In the genomic region with DNA sequence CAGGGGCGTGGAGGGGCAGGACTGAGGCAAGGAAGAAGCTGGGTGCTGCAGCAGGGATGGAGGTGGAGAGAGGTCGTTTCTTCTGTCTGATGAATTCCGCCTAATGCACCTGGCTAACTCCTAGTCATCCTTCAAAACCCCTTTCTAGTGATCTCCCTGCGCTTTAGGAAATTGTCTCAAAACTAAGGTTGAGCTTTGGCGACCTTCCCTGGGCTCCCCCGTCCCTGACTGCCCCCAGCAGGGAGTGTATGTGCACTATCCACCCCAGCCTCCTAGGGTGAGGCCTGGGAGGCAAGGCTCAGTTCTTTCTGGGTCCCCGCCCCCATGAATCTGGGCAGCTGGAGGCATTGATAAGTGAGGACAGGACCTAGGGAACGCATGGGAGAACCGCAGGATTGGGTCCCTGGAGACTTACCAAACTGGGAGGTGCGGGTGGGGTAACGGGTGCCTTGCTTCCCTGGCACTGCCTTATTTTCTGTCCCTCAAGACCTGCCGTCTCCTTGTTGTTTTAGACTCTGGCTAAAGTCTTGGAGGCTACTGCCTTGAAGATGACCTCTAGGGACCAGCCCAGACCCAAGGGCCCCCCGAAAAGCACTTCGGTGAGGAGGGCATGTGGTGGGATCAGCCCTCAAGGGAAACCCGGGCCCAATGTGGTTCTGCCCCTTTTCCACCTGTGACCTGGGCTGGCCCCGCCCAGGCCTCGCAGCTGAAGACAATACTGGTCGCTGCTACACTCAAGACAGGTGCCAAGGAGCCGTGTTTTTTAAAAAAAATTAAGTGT, we compare ENCODE assay signal across 9 cellular contexts. TPM values are rescaled to one million over a fixed set of nuclear protein-coding genes. Genes with fewer than 3 reads are reported as not detected.
DNase-seq lines count a peak whose midpoint lies in the region; ATAC-seq and TF ChIP-seq lines count a peak whose summit lies in the region.
"Had no signal": no experiment of that assay in that cellular context is flagged by ENCODE, and none has a peak within 500 bp of the region (broad histone marks: within the 10 kb centered on the region; RNA-seq: fewer than 3 reads in every experiment).

No MANE protein-coding gene starts in this region.

- no peak for TF ChIP-seq CTCF in MCF 10A (IDR thresholded peaks at IDR 0.05; ENCODE audit: unreplicated experiment)
- TF ChIP-seq CTCF in neural progenitor cell (IDR thresholded peaks at IDR 0.05), result no peak

- intact Hi-C loops in MCF 10A (cut with micrococcal nuclease), result loop anchor here (10.0 kb wide), 1 partner anchor 57 kb away; no protein-coding TSS in a partner anchor

- POLR2A ChIA-PET in CD8-positive, alpha-beta memory T cell (lab: Charles Lee), result interaction anchor here (1.3 to 2.0 kb wide), 2 partner anchors 58 to 75 kb away, joined by 3 to 9 read pairs; no protein-coding TSS in a partner anchor
- POLR2A ChIA-PET in MCF 10A (lab: Yijun Ruan, JAX), result interaction anchor here (0.6 to 2.9 kb wide), 8 partner anchors 13 to 207 kb away, joined by 3 to 14 read pairs (median 4); a partner anchor contains a TSS

- no peak for ATAC-seq in HG02763 (IDR thresholded peaks at IDR 0.05; ENCODE audit: unreplicated experiment)
- ATAC-seq in GM19023 (IDR thresholded peaks at IDR 0.05; ENCODE audit: unreplicated experiment), result no peak
- ATAC-seq in HG03469 (IDR thresholded peaks at IDR 0.05; ENCODE audit: unreplicated experiment), result no peak

- H3K4me2 ChIP-seq in neural progenitor cell, result peak overlapping the region; percentile 53

- H3K27me3 ChIP-seq in CD8-positive, alpha-beta memory T cell (ENCODE audit: insufficient read depth, low read length, poor library complexity, severe bottlenecking), result no peaks in the 10 kb centered on the region
- H3K27me3 ChIP-seq in HUES6 (ENCODE audit: control insufficient read depth, insufficient read depth, low read length), result peaks cover 88% of the 10 kb centered on the region
- H3K27me3 ChIP-seq in neural progenitor cell, result peaks cover 98% of the 10 kb centered on the region

- peaks cover 18 to 19% of the 10 kb centered on the region in 2 donors for H3K27me3 Mint-ChIP-seq in CD8-positive, alpha-beta memory T cell
- no peaks in the 10 kb centered on the region for H3K27me3 Mint-ChIP-seq in MCF 10A (ENCODE audit: insufficient read depth, unreplicated experiment)
- peaks cover 74% of the 10 kb centered on the region for H3K27me3 Mint-ChIP-seq in neural progenitor cell (ENCODE audit: insufficient read depth, low read depth)

- no peak for DNase-seq in CD8-positive, alpha-beta memory T cell
- DNase-seq in MCF 10A (ENCODE audit: unreplicated experiment), result peak; percentile 23
- DNase-seq in neural progenitor cell (ENCODE audit: low spot score), result peak; percentile 23
- no peak for DNase-seq in C1 segment of cervical spinal cord (lab: John Stamatoyannopoulos, UW)

- no peaks in the 10 kb centered on the region for H3K36me3 ChIP-seq in CD8-positive, alpha-beta memory T cell (ENCODE audit: insufficient read depth, low read length)
- H3K36me3 ChIP-seq in HUES6 (ENCODE audit: control insufficient read depth, insufficient read depth, low read length) (no peaks in the 10 kb centered on the region), neural progenitor cell (no peaks in the 10 kb centered on the region)

- no peaks in the 10 kb centered on the region for H3K79me2 ChIP-seq in neural progenitor cell (ENCODE audit: low read depth)

- H2AFZ ChIP-seq in neural progenitor cell (replicated peaks), result no peak overlapping the region

- H3K27ac Mint-ChIP-seq in CD8-positive, alpha-beta memory T cell, result peak overlapping the region in 2 of 8 donors; percentile 51 to 52
- H3K27ac Mint-ChIP-seq in MCF 10A (ENCODE audit: low read depth, unreplicated experiment) (no peak overlapping the region), neural progenitor cell (no peak overlapping the region)

- H3K9me3 Mint-ChIP-seq in CD8-positive, alpha-beta memory T cell, result no peaks in the 10 kb centered on the region
- H3K9me3 Mint-ChIP-seq in MCF 10A (ENCODE audit: unreplicated experiment) (no peaks in the 10 kb centered on the region), neural progenitor cell (peaks cover 3% of the 10 kb centered on the region)

- H3K4me1 ChIP-seq in CD8-positive, alpha-beta memory T cell (ENCODE audit: insufficient read depth, low read length), result peaks cover 9% of the 10 kb centered on the region
- H3K4me1 ChIP-seq in HUES6 (ENCODE audit: control insufficient read depth, insufficient read depth, low read length) (peaks cover 20% of the 10 kb centered on the region), neural progenitor cell (peaks cover 15% of the 10 kb centered on the region)

- H3K4me3 ChIP-seq in CD8-positive, alpha-beta memory T cell (ENCODE audit: low read length), result no peak overlapping the region
- H3K4me3 ChIP-seq in HUES6 (ENCODE audit: low read depth, low read length) (peak overlapping the region; percentile 48), neural progenitor cell (peak overlapping the region; percentile 17)

- no peak overlapping the region for H3K9ac ChIP-seq in HUES6 (ENCODE audit: low read length)
- no peak overlapping the region for H3K9ac ChIP-seq in neural progenitor cell

- BruUV-seq in MCF 10A (replicated peaks; lab: Mats Ljungman, UMichigan), result no TSS peak

- H3F3A ChIP-seq in neural progenitor cell (ENCODE audit: low read depth), result peaks cover 17% of the 10 kb centered on the region

- no peaks in the 10 kb centered on the region for H3K9me3 ChIP-seq in CD8-positive, alpha-beta memory T cell (ENCODE audit: low read length)
- H3K9me3 ChIP-seq in HUES6 (ENCODE audit: control insufficient read depth, insufficient read depth, low read depth, low read length) (no peaks in the 10 kb centered on the region), neural progenitor cell (ENCODE audit: low read depth) (no peaks in the 10 kb centered on the region)

- H3K36me3 Mint-ChIP-seq in CD8-positive, alpha-beta memory T cell, result peaks cover 0 to 2% (median 0%) of the 10 kb centered on the region in 3 donors
- no peaks in the 10 kb centered on the region for H3K36me3 Mint-ChIP-seq in MCF 10A (ENCODE audit: insufficient read depth, unreplicated experiment)
- no peaks in the 10 kb centered on the region for H3K36me3 Mint-ChIP-seq in neural progenitor cell

- peaks cover 15 to 20% (median 16%) of the 10 kb centered on the region in 3 donors for H3K4me1 Mint-ChIP-seq in CD8-positive, alpha-beta memory T cell
- H3K4me1 Mint-ChIP-seq in MCF 10A (ENCODE audit: insufficient read depth, unreplicated experiment) (peaks cover 28% of the 10 kb centered on the region), neural progenitor cell (peaks cover 29% of the 10 kb centered on the region)

- H4K20me1 ChIP-seq in neural progenitor cell (ENCODE audit: low read depth), result peaks cover 27% of the 10 kb centered on the region

- CTCF ChIA-PET in CD8-positive, alpha-beta memory T cell (lab: Charles Lee), result interaction anchor here (0.8 to 2.5 kb wide), 4 partner anchors 13 to 151 kb away, joined by 3 to 17 read pairs (median 7); no protein-coding TSS in a partner anchor
- CTCF ChIA-PET in MCF 10A (lab: Yijun Ruan, JAX), result interaction anchor here (0.6 to 1.1 kb wide), 4 partner anchors 16 to 213 kb away, joined by 3 to 5 read pairs (median 3); no protein-coding TSS in a partner anchor

- peak overlapping the region; percentile 19 to 92 (median 62) for H3K4me3 Mint-ChIP-seq in CD8-positive, alpha-beta memory T cell
- H3K4me3 Mint-ChIP-seq in MCF 10A (ENCODE audit: unreplicated experiment) (peak overlapping the region; percentile 78), neural progenitor cell (peak overlapping the region; percentile 38)

- peak overlapping the region; percentile 35 for H3K27ac ChIP-seq in CD8-positive, alpha-beta memory T cell (ENCODE audit: low read depth, low read length)
- no peak overlapping the region for H3K27ac ChIP-seq in HUES6 (ENCODE audit: low read depth, low read length)
- H3K27ac ChIP-seq in neural progenitor cell, result no peak overlapping the region
- H3K27ac ChIP-seq: epithelial cell of prostate had no signal

RNA-seq across cellular contexts. Expression of a gene that starts 0.5 kb away (rescaled TPM):
- total RNA-seq in CD8-positive, alpha-beta memory T cell, result 1 to 10 TPM; 1.1 to 1.3 TPM
- polyA plus RNA-seq in CD8-positive, alpha-beta memory T cell, result not detected
- 0.89 and 2.9 TPM in 2 replicates for total RNA-seq in MCF 10A (2022)
- total RNA-seq in neural progenitor cell (ENCODE audit: low replicate concordance), result 0.22 and 1.8 TPM in 2 replicates

RNA-seq across cellular contexts. Expression of a gene that starts 33.1 kb away (rescaled TPM):
- total RNA-seq in CD8-positive, alpha-beta memory T cell, result 1 to 10 TPM; 3.8 to 4.1 TPM
- polyA plus RNA-seq in CD8-positive, alpha-beta memory T cell, result 3.1 TPM
- total RNA-seq in MCF 10A (2022) (4.7 and 4.9 TPM in 2 replicates), neural progenitor cell (ENCODE audit: low replicate concordance) (6.2 and 6.5 TPM in 2 replicates)

RNA-seq across cellular contexts. Expression of a gene that starts 51.2 kb away (rescaled TPM):
- 1 to 10 TPM; 3.8 to 5.3 TPM for total RNA-seq in CD8-positive, alpha-beta memory T cell
- 5.0 TPM for polyA plus RNA-seq in CD8-positive, alpha-beta memory T cell
- total RNA-seq in MCF 10A (2022) (1.9 and 3.0 TPM in 2 replicates), neural progenitor cell (ENCODE audit: low replicate concordance) (1.1 TPM in 1 of 2 replicates, not detected in the other)

Comparison
In these comparisons a context has a peak if more than half of its experiments do, and no peak if none do; other contexts are left out.
1. DNase-seq: peak in MCF 10A (single experiment) and neural progenitor cell (single experiment); none in CD8-positive, alpha-beta memory T cell (0 of 5) and C1 segment of cervical spinal cord (0 of 14).
2. Peak in every context shown above with its lines, with median percentiles within 50 percentile points of each other: H3K4me3 Mint-ChIP-seq.